ENCODE assay signal across 8 cellular contexts in the genomic region with DNA sequence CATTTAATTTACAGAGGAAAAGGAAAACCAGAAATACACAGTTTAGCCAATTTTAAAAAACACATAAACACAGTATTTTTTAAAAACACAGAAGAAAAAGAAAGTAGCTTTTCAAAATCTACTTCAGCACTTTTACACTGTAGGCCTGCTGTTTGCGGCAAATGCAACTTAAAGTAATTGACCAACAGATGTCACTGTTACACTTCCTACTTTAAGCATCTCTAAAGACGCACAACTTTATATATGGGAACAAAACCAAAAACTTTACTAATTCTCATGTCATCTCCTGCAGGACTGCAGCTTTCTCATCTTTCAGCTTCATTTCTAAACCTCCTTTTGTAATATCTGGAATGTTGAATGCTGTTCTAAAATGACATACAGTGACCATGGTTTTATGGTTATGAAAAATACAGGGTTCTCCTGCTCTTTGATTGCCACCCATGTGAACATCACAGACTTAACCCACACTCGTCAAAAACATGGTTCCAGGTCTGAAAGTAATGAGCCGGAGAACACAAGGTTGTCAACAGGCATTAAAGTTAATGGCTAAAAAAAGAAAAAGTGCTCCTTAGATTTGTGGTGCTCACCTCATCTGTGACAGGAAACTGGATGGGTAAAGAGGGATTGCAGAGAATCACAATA.
DNase-seq lines count a peak whose midpoint lies in the region; ATAC-seq and TF ChIP-seq lines count a peak whose summit lies in the region.

No MANE protein-coding gene starts in this region.

- H3K27ac Mint-ChIP-seq in type B pancreatic cell: no peak overlapping the region

- 43% methylated on average over 4 of the region's 4 CpGs for WGBS in hepatocyte (ENCODE audit: low lambda C conversion rate, missing lambda C conversion rate)

- peaks cover 14% of the 10 kb centered on the region for H3K4me1 Mint-ChIP-seq in type B pancreatic cell (ENCODE audit: unreplicated experiment)

- DNase-seq in NCI-H82 (lab: John Stamatoyannopoulos, UW) (peak; percentile 56), NCI-H82 treated with DMSO at 0.1 percent for 48 hours (lab: John Stamatoyannopoulos, UW; ENCODE audit: unreplicated experiment) (no peak), MM.1S (peak; percentile 78), WERI-Rb-1 (no peak), hepatocyte (ENCODE audit: low spot score) (peak; percentile 58), type B pancreatic cell (ENCODE audit: extremely low spot score, unreplicated experiment) (no peak)

- H3K27ac ChIP-seq in MM.1S (ENCODE audit: low read length): no peak overlapping the region
- H3K27ac ChIP-seq in WERI-Rb-1: no peak overlapping the region
- no peak overlapping the region for H3K27ac ChIP-seq in hepatocyte

- H3K9me2 ChIP-seq in MM.1S (replicated peaks; ENCODE audit: insufficient read depth, low read length) (no peaks in the 10 kb centered on the region), hepatocyte (replicated peaks; ENCODE audit: insufficient read depth) (no peaks in the 10 kb centered on the region)

- no peak overlapping the region for H3K4me3 Mint-ChIP-seq in type B pancreatic cell

- H3K4me1 ChIP-seq in MM.1S (ENCODE audit: low read length) (peaks cover 4% of the 10 kb centered on the region; the same call in 1 of the 2 replicates), hepatocyte (ENCODE audit: insufficient read depth) (no peaks in the 10 kb centered on the region)

- peak; percentile 74 for TF ChIP-seq CTCF in MM.1S (IDR thresholded peaks at IDR 0.05; ENCODE audit: low read length)
- peak; percentile 35; the same call in 1 of the 2 replicates for TF ChIP-seq CTCF in WERI-Rb-1 (IDR thresholded peaks at IDR 0.05; ENCODE audit: low read depth, low read length)
- peak; percentile 78 for TF ChIP-seq CTCF in hepatocyte (IDR thresholded peaks at IDR 0.05; ENCODE audit: poor library complexity)
- TF ChIP-seq CTCF in type B pancreatic cell (conservative IDR thresholded peaks at IDR 0.05): peak; percentile 76

- H3K36me3 Mint-ChIP-seq in type B pancreatic cell: no peaks in the 10 kb centered on the region

- H4K20me1 ChIP-seq in MM.1S (ENCODE audit: insufficient read depth, low read length): no peaks in the 10 kb centered on the region
- H4K20me1 ChIP-seq in hepatocyte (ENCODE audit: insufficient read depth, poor library complexity, severe bottlenecking): no peaks in the 10 kb centered on the region

- H3F3A ChIP-seq in MM.1S (ENCODE audit: insufficient read depth, low read length): no peaks in the 10 kb centered on the region

- ATAC-seq in GM21423 (IDR thresholded peaks at IDR 0.05; ENCODE audit: unreplicated experiment): no peak
- ATAC-seq in GM21390 (IDR thresholded peaks at IDR 0.05; ENCODE audit: unreplicated experiment): no peak

- H3K9ac ChIP-seq in MM.1S (ENCODE audit: low read length): no peak overlapping the region

- H3K27me3 ChIP-seq in MM.1S (replicated peaks; ENCODE audit: insufficient read depth, low read length) (no peaks in the 10 kb centered on the region), WERI-Rb-1 (ENCODE audit: insufficient read depth, low read depth, severe bottlenecking) (no peaks in the 10 kb centered on the region), hepatocyte (no peaks in the 10 kb centered on the region)

- H3K4me3 ChIP-seq in MM.1S (ENCODE audit: low read length): no peak overlapping the region
- no peak overlapping the region for H3K4me3 ChIP-seq in WERI-Rb-1 (ENCODE audit: low read depth, low read length)
- H3K4me3 ChIP-seq in hepatocyte: no peak overlapping the region

- peaks cover 7% of the 10 kb centered on the region for H3K9me3 Mint-ChIP-seq in type B pancreatic cell

- no peak overlapping the region for H2AFZ ChIP-seq in MM.1S (ENCODE audit: low read length)
- H2AFZ ChIP-seq in hepatocyte: no peak overlapping the region

- H3K4me2 ChIP-seq in MM.1S (ENCODE audit: low read depth, low read length) (no peak overlapping the region), hepatocyte (no peak overlapping the region)

- H3K36me3 ChIP-seq in MM.1S (replicated peaks; ENCODE audit: insufficient read depth, low read length) (no peaks in the 10 kb centered on the region), WERI-Rb-1 (no peaks in the 10 kb centered on the region), hepatocyte (replicated peaks; ENCODE audit: insufficient read depth, low read depth) (no peaks in the 10 kb centered on the region)

- no peaks in the 10 kb centered on the region for H3K27me3 Mint-ChIP-seq in type B pancreatic cell

- H3K9me3 ChIP-seq in MM.1S (replicated peaks; ENCODE audit: insufficient read depth, low read length): no peaks in the 10 kb centered on the region
- no peaks in the 10 kb centered on the region for H3K9me3 ChIP-seq in WERI-Rb-1 (ENCODE audit: severe bottlenecking)
- no peaks in the 10 kb centered on the region for H3K9me3 ChIP-seq in hepatocyte (ENCODE audit: low read depth)

- H3K79me2 ChIP-seq in MM.1S (ENCODE audit: low read length): no peaks in the 10 kb centered on the region
- no peaks in the 10 kb centered on the region for H3K79me2 ChIP-seq in hepatocyte

Comparison
In these comparisons a context has a peak if more than half of its experiments do, and no peak if none do; other contexts are left out.
1. DNase-seq: peak in NCI-H82 (single experiment), MM.1S (single experiment) and hepatocyte (single experiment); none in NCI-H82 treated with DMSO at 0.1 percent for 48 hours (single experiment), WERI-Rb-1 (single experiment) and type B pancreatic cell (single experiment).
2. Peak in every context shown above with its lines, with median percentiles within 50 percentile points of each other: CTCF ChIP-seq.